Comparison of ENCODE assay signal across 14 cellular contexts in genomic region chr6:76803038-76803580, GRCh38.
DNase-seq lines count a peak whose midpoint lies in the region; ATAC-seq and TF ChIP-seq lines count a peak whose summit lies in the region.
"Had no signal": no experiment of that assay in that cellular context is flagged by ENCODE, and none has a peak within 500 bp of the region (broad histone marks: within the 10 kb centered on the region; RNA-seq: fewer than 3 reads in every experiment).

No MANE protein-coding gene starts in this region.

- peaks cover 16% of the 10 kb centered on the region for H3K9me3 ChIP-seq in endodermal cell (ENCODE audit: control insufficient read depth, low read length)
- no peaks in the 10 kb centered on the region for H3K9me3 ChIP-seq in neural progenitor cell (ENCODE audit: low read depth)
- no peaks in the 10 kb centered on the region for H3K9me3 ChIP-seq in CD4-positive, alpha-beta memory T cell (ENCODE audit: control insufficient read depth in 1 of 2, low read length in 2 of 2)
- H3K9me3 ChIP-seq: BLaER1 treated with 17β-estradiol and CSF1 and Interleukin-3, amounts not matched to agents 10 nM and 100 nM had no signal

- TF ChIP-seq POLR2A in NB4 (IDR thresholded peaks at IDR 0.05; ENCODE audit: extremely low read depth, insufficient read length): no peak

- CTCF ChIA-PET in CD4-positive, alpha-beta memory T cell (lab: Charles Lee; ENCODE audit: partially characterized antibody): no interaction called here

- H3K27ac Mint-ChIP-seq in endodermal cell: peak overlapping the region; percentile 81
- no peak overlapping the region for H3K27ac Mint-ChIP-seq in neural progenitor cell
- H3K27ac Mint-ChIP-seq in CD4-positive, alpha-beta memory T cell: no peak overlapping the region
- H3K27ac Mint-ChIP-seq: CD4-positive, CD25-positive, alpha-beta regulatory T cell had no signal

- intact Hi-C loops in CD4-positive, alpha-beta memory T cell (cut with micrococcal nuclease): no loop called here

- H3K9me3 Mint-ChIP-seq in endodermal cell (peaks cover 22% of the 10 kb centered on the region), neural progenitor cell (no peaks in the 10 kb centered on the region)
- peaks cover 0 to 21% (median 9%) of the 10 kb centered on the region in 8 donors for H3K9me3 Mint-ChIP-seq in CD4-positive, alpha-beta memory T cell

- H3K36me3 Mint-ChIP-seq in endodermal cell (ENCODE audit: low read depth) (no peaks in the 10 kb centered on the region), neural progenitor cell (no peaks in the 10 kb centered on the region)
- no peaks in the 10 kb centered on the region for H3K36me3 Mint-ChIP-seq in CD4-positive, alpha-beta memory T cell
- H3K36me3 Mint-ChIP-seq: CD4-positive, CD25-positive, alpha-beta regulatory T cell had no signal

- WGBS in endodermal cell (ENCODE audit: insufficient coverage in 1 of 2, insufficient read length in 1 of 2), 2 experiments: 78 to 90% methylated on average over 2 to 5 of the region's 5 CpGs

- H3K79me2 ChIP-seq in neural progenitor cell (ENCODE audit: low read depth): no peaks in the 10 kb centered on the region

- DNase-seq in DMS53 (lab: John Stamatoyannopoulos, UW): peak; percentile 24
- DNase-seq in DMS53 treated with DMSO at 0.1 percent for 48 hours (lab: John Stamatoyannopoulos, UW; ENCODE audit: unreplicated experiment): no peak
- DNase-seq in NB4 (ENCODE audit: low read depth): peak; percentile 32
- peak; percentile 74 for DNase-seq in endodermal cell
- DNase-seq in neural progenitor cell (ENCODE audit: low spot score): no peak
- no peak for DNase-seq in CD4-positive, alpha-beta memory T cell
- no peak for DNase-seq in activated T-cell treated with anti-CD3 and anti-CD28 coated beads, Interleukin-2, amount 50 U/mL, for 48 hours
- DNase-seq: 8988T; AML-193; CD4-positive, CD25-positive, alpha-beta regulatory T cell had no signal

- no peak overlapping the region for H3K9ac ChIP-seq in endodermal cell (ENCODE audit: extremely low read depth, low read length, poor library complexity, severe bottlenecking)
- no peak overlapping the region for H3K9ac ChIP-seq in neural progenitor cell
- H3K9ac ChIP-seq: BLaER1 treated with 17β-estradiol and CSF1 and Interleukin-3, amounts not matched to agents 10 nM and 100 nM had no signal

- H3K4me1 Mint-ChIP-seq in endodermal cell (peaks cover 18% of the 10 kb centered on the region), neural progenitor cell (no peaks in the 10 kb centered on the region)
- H3K4me1 Mint-ChIP-seq in CD4-positive, alpha-beta memory T cell: no peaks in the 10 kb centered on the region
- H3K4me1 Mint-ChIP-seq: CD4-positive, CD25-positive, alpha-beta regulatory T cell had no signal

- no peak for ATAC-seq in HG03280 (IDR thresholded peaks at IDR 0.05; ENCODE audit: unreplicated experiment)
- ATAC-seq: HCT116, K562 had no signal

- H3K4me2 ChIP-seq in neural progenitor cell: no peak overlapping the region
- H3K4me2 ChIP-seq: BLaER1 treated with 17β-estradiol and CSF1 and Interleukin-3, amounts not matched to agents 10 nM and 100 nM had no signal

- H3K4me3 ChIP-seq in NB4 (ENCODE audit: low read depth, low read length) (no peak overlapping the region), endodermal cell (ENCODE audit: low read length) (no peak overlapping the region), neural progenitor cell (no peak overlapping the region)
- no peak overlapping the region for H3K4me3 ChIP-seq in CD4-positive, alpha-beta memory T cell (ENCODE audit: low read length in 2 of 2)
- H3K4me3 ChIP-seq: BLaER1 treated with 17β-estradiol and CSF1 and Interleukin-3, amounts not matched to agents 10 nM and 100 nM; K562 had no signal

- no peaks in the 10 kb centered on the region for H3K36me3 ChIP-seq in endodermal cell (ENCODE audit: control insufficient read depth, insufficient read depth, low read length)
- no peaks in the 10 kb centered on the region for H3K36me3 ChIP-seq in neural progenitor cell
- H3K36me3 ChIP-seq in CD4-positive, alpha-beta memory T cell (ENCODE audit: insufficient read depth, low read length): no peaks in the 10 kb centered on the region
- H3K36me3 ChIP-seq: BLaER1 treated with 17β-estradiol and CSF1 and Interleukin-3, amounts not matched to agents 10 nM and 100 nM had no signal

- no peaks in the 10 kb centered on the region for H4K20me1 ChIP-seq in neural progenitor cell (ENCODE audit: low read depth)
- H4K20me1 ChIP-seq: BLaER1 treated with 17β-estradiol and CSF1 and Interleukin-3, amounts not matched to agents 10 nM and 100 nM had no signal

- TF ChIP-seq CTCF in NB4 (IDR thresholded peaks at IDR 0.05; ENCODE audit: low read depth, low read length) (no peak), endodermal cell (conservative IDR thresholded peaks at IDR 0.05) (no peak), neural progenitor cell (IDR thresholded peaks at IDR 0.05) (no peak)

- POLR2A ChIA-PET in CD4-positive, alpha-beta memory T cell (lab: Charles Lee; ENCODE audit: partially characterized antibody): no interaction called here

- H3K4me1 ChIP-seq in endodermal cell (ENCODE audit: control insufficient read depth, insufficient read depth, low read length) (no peaks in the 10 kb centered on the region), neural progenitor cell (no peaks in the 10 kb centered on the region)
- no peaks in the 10 kb centered on the region for H3K4me1 ChIP-seq in CD4-positive, alpha-beta memory T cell (ENCODE audit: insufficient read depth, low read length)
- H3K4me1 ChIP-seq: BLaER1 treated with 17β-estradiol and CSF1 and Interleukin-3, amounts not matched to agents 10 nM and 100 nM had no signal

- H3K27me3 ChIP-seq in endodermal cell (ENCODE audit: control insufficient read depth, insufficient read depth, low read length, poor library complexity, severe bottlenecking): no peaks in the 10 kb centered on the region
- no peaks in the 10 kb centered on the region for H3K27me3 ChIP-seq in neural progenitor cell
- H3K27me3 ChIP-seq in CD4-positive, alpha-beta memory T cell (ENCODE audit: insufficient read depth, low read length): no peaks in the 10 kb centered on the region
- H3K27me3 ChIP-seq: BLaER1 treated with 17β-estradiol and CSF1 and Interleukin-3, amounts not matched to agents 10 nM and 100 nM had no signal

- peak overlapping the region; percentile 57 for H2AFZ ChIP-seq in neural progenitor cell (replicated peaks)

- H3F3A ChIP-seq in neural progenitor cell (ENCODE audit: low read depth): no peaks in the 10 kb centered on the region

- H3K27ac ChIP-seq in endodermal cell (ENCODE audit: low read depth, low read length): no peak overlapping the region
- no peak overlapping the region for H3K27ac ChIP-seq in neural progenitor cell
- no peak overlapping the region for H3K27ac ChIP-seq in CD4-positive, alpha-beta memory T cell (ENCODE audit: low read depth, low read length)
- H3K27ac ChIP-seq: BLaER1 treated with 17β-estradiol and CSF1 and Interleukin-3, amounts not matched to agents 10 nM and 100 nM had no signal

- H3K4me3 Mint-ChIP-seq in endodermal cell (peak overlapping the region; percentile 18), neural progenitor cell (no peak overlapping the region)
- no peak overlapping the region for H3K4me3 Mint-ChIP-seq in CD4-positive, alpha-beta memory T cell
- H3K4me3 Mint-ChIP-seq: CD4-positive, CD25-positive, alpha-beta regulatory T cell had no signal

- peaks cover 2% of the 10 kb centered on the region for H3K27me3 Mint-ChIP-seq in endodermal cell (ENCODE audit: insufficient read depth)
- no peaks in the 10 kb centered on the region for H3K27me3 Mint-ChIP-seq in neural progenitor cell (ENCODE audit: insufficient read depth, low read depth)
- H3K27me3 Mint-ChIP-seq in CD4-positive, alpha-beta memory T cell: no peaks in the 10 kb centered on the region
- H3K27me3 Mint-ChIP-seq: CD4-positive, CD25-positive, alpha-beta regulatory T cell had no signal

Comparison
In these comparisons a context has a peak if more than half of its experiments do, and no peak if none do; other contexts are left out.
1. DNase-seq: peak in DMS53 (single experiment), NB4 (single experiment) and endodermal cell (single experiment); none in DMS53 treated with DMSO at 0.1 percent for 48 hours (single experiment), neural progenitor cell (single experiment), CD4-positive, alpha-beta memory T cell (0 of 5) and activated T-cell treated with anti-CD3 and anti-CD28 coated beads, Interleukin-2, amount 50 U/mL, for 48 hours (0 of 2).